In the genomic region with DNA sequence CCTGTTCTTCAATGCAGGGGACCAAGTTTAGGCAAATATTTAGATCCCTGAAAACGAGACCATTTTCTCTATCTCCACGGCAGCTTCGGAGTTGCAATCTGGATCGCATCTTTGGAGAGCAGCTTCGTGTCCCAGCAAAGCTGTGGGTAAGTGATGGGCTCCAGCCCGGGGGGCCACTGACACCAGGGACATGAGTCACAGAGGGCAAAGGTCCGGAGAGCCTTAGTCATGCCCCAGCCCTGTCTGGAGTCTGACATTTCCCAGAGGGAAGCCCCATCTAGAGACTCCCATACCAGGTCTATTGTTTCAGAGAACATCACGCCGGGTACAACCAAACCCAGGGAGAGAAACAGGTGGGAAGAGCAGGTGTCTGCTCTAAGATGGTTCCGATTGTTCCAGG, we compare ENCODE assay signal across 8 cellular contexts.
DNase-seq lines count a peak whose midpoint lies in the region; ATAC-seq and TF ChIP-seq lines count a peak whose summit lies in the region.

No MANE protein-coding gene starts in this region.

- peak; percentile 41 for ATAC-seq in sciatic nerve
- ATAC-seq in HG02870 (IDR thresholded peaks at IDR 0.05; ENCODE audit: unreplicated experiment) = no peak

- TF ChIP-seq CTCF in fibroblast of the aortic adventitia (IDR thresholded peaks at IDR 0.05; ENCODE audit: insufficient read depth, low read length) = no peak

- DNase-seq in GM04504 (ENCODE audit: low read depth) (peak; percentile 56), SW 1271 (lab: John Stamatoyannopoulos, UW) (peak; percentile 44 to 85), fibroblast of the aortic adventitia (ENCODE audit: low read depth) (peak; percentile 66), sciatic nerve (ENCODE audit: low spot score) (no peak), DMS53 (lab: John Stamatoyannopoulos, UW) (no peak), T-helper 9 cell (no peak), posterior cingulate gyrus (no peak)

- intact Hi-C loops in sciatic nerve (cut with DNase I) (no loop called here), posterior cingulate gyrus (cut with DNase I) (no loop called here)

- H3K4me3 ChIP-seq in fibroblast of the aortic adventitia (ENCODE audit: low read depth, low read length) = no peak overlapping the region

Comparison
In these comparisons a context has a peak if more than half of its experiments do, and no peak if none do; other contexts are left out.
1. DNase-seq: peak in GM04504 (single experiment), SW 1271 (2 of 2) and fibroblast of the aortic adventitia (single experiment); none in sciatic nerve (single experiment), DMS53 (single experiment), T-helper 9 cell (single experiment) and posterior cingulate gyrus (0 of 10).